ENCODE assay signal across 8 cellular contexts in the genomic region with DNA sequence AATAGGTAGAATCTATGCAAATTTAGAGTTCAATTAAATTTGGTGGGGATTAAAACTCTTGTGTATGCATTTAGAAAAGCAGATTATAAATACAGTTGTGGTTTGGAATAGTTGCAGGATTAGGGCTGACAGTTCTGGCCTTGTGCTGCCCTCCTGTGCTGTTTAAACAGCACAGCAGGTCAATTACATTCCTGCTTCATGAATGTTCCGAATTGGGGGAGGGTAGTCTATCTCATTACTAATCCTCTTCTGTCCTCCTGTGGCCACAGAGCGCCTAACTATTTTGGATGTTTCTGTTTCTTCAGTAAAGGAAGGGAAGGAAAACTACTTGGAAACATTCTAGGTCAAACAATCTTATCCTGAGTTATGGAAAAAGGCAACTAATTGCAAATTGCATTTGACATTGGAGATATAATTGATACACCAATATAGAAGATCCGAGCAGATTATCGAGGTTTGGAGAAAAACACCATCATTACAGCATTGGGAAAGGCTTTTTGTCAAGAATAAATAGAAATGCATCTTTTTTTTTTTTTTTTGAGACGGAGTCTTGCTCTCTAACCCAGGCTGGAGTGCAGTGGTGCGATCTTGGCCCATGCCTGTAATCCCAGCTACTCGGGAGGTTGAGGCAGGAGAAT. TPM values are rescaled to one million over a fixed set of nuclear protein-coding genes. Genes with fewer than 3 reads are reported as not detected.
DNase-seq lines count a peak whose midpoint lies in the region; ATAC-seq and TF ChIP-seq lines count a peak whose summit lies in the region.

No MANE protein-coding gene starts in this region.

- no peak overlapping the region for H2AFZ ChIP-seq in IMR-90 (replicated peaks; ENCODE audit: low read length, poor library complexity)

- H2AK5ac ChIP-seq in IMR-90 (ENCODE audit: low read depth, low read length): no peak overlapping the region

- no peak overlapping the region for H3K4me3 ChIP-seq in IMR-90 (ENCODE audit: insufficient read depth, low read depth, low read length)
- H3K4me3 ChIP-seq in NT2/D1 (ENCODE audit: insufficient read length, low read depth): no peak overlapping the region
- H3K4me3 ChIP-seq in body of pancreas: no peak overlapping the region
- H3K4me3 ChIP-seq in spleen: no peak overlapping the region

- ATAC-seq in GM19468 (IDR thresholded peaks at IDR 0.05; ENCODE audit: extremely low read depth, unreplicated experiment): peak; percentile 27
- peak; percentile 100 for ATAC-seq in IMR-90 (ENCODE audit: low read depth)
- peak; percentile 100 for ATAC-seq in body of pancreas

- TF ChIP-seq CTCF in IMR-90 (conservative IDR thresholded peaks at IDR 0.05; ENCODE audit: low read depth, low read length): peak; percentile 100; the same call in 1 of the 2 replicates
- peak; percentile 74 to 100 (median 99) for TF ChIP-seq CTCF in body of pancreas (IDR thresholded peaks at IDR 0.05)
- TF ChIP-seq CTCF in spleen (IDR thresholded peaks at IDR 0.05 in 8 of 11, conservative IDR thresholded peaks at IDR 0.05 in 3 of 11): peak in 10 of 11 experiments; percentile 42 to 83 (median 66)

- TF ChIP-seq POLR2A in IMR-90 (IDR thresholded peaks at IDR 0.05; ENCODE audit: low read depth, low read length) (peak; percentile 68; the same call in 1 of the 2 replicates), body of pancreas (IDR thresholded peaks at IDR 0.05) (no peak), spleen (IDR thresholded peaks at IDR 0.05) (no peak)

- CTCF ChIA-PET in IMR-90 (lab: Yijun Ruan, JAX): interaction anchor here (0.6 to 0.7 kb wide), 2 partner anchors 328 to 347 kb away, joined by 3 read pairs; no protein-coding TSS in a partner anchor

- H3K9me1 ChIP-seq in IMR-90 (ENCODE audit: insufficient read depth, low read length): no peaks in the 10 kb centered on the region

- no peaks in the 10 kb centered on the region for H3K36me3 ChIP-seq in IMR-90 (ENCODE audit: control insufficient read depth, insufficient read depth, low read length)
- no peaks in the 10 kb centered on the region for H3K36me3 ChIP-seq in NT2/D1 (ENCODE audit: insufficient read depth, insufficient read length, low read length)
- H3K36me3 ChIP-seq in body of pancreas (replicated peaks in 1 of 2; ENCODE audit: insufficient read depth in 1 of 2, low read depth in 2 of 2): no peaks in the 10 kb centered on the region
- H3K36me3 ChIP-seq in spleen: no peaks in the 10 kb centered on the region

- intact Hi-C loops in IMR-90 (cut with micrococcal nuclease) (loop anchor here (1.0 to 10.0 kb wide), 8 partner anchors 48 to 1150 kb away; no protein-coding TSS in a partner anchor), body of pancreas (cut with DNase I) (loop anchor here (10.0 kb wide), 1 partner anchor 330 kb away; no protein-coding TSS in a partner anchor), spleen (cut with DNase I; ENCODE audit: low total_unique reads) (no loop called here)

- H3K56ac ChIP-seq in IMR-90 (ENCODE audit: extremely low read depth, insufficient read depth, low read length): no peak overlapping the region

- no peak overlapping the region for H4K5ac ChIP-seq in IMR-90 (ENCODE audit: low read depth, low read length)

- H3K9ac ChIP-seq in IMR-90 (ENCODE audit: low read depth, low read length): no peak overlapping the region
- H3K9ac ChIP-seq in NT2/D1 (ENCODE audit: insufficient read length, low read depth): no peak overlapping the region

- H2BK5ac ChIP-seq in IMR-90 (ENCODE audit: low read depth, low read length, poor library complexity, severe bottlenecking): no peak overlapping the region

- no peak overlapping the region for H3K23ac ChIP-seq in IMR-90 (ENCODE audit: low read depth, low read length)

- H3K18ac ChIP-seq in IMR-90 (ENCODE audit: low read depth, low read length): no peak overlapping the region

- peak; percentile 100 for TF ChIP-seq RAD21 in IMR-90 (IDR thresholded peaks at IDR 0.05; ENCODE audit: low read length)

- H3K27me3 ChIP-seq in IMR-90 (ENCODE audit: control insufficient read depth, insufficient read depth, low read length) (no peaks in the 10 kb centered on the region), NT2/D1 (ENCODE audit: insufficient read depth, insufficient read length) (no peaks in the 10 kb centered on the region), body of pancreas (no peaks in the 10 kb centered on the region), spleen (replicated peaks in 1 of 7) (no peaks in the 10 kb centered on the region)

- H3K27ac ChIP-seq in IMR-90 (ENCODE audit: insufficient read depth, low read length) (no peak overlapping the region), body of pancreas (peak overlapping the region in 2 of 4 donors; percentile 37 to 53), spleen (no peak overlapping the region)

- no peaks in the 10 kb centered on the region for H3K4me1 ChIP-seq in IMR-90 (ENCODE audit: control insufficient read depth, insufficient read depth, low read length)
- H3K4me1 ChIP-seq in NT2/D1 (ENCODE audit: insufficient read depth, insufficient read length): no peaks in the 10 kb centered on the region
- peaks cover 12% of the 10 kb centered on the region for H3K4me1 ChIP-seq in body of pancreas
- H3K4me1 ChIP-seq in spleen: peaks cover 0 to 37% (median 14%) of the 10 kb centered on the region in 6 donors

- H3K79me1 ChIP-seq in IMR-90 (ENCODE audit: low read depth in 1 of 2, low read length in 2 of 2): no peaks in the 10 kb centered on the region

- H2BK15ac ChIP-seq in IMR-90 (ENCODE audit: low read depth, low read length): no peak overlapping the region

- no peak overlapping the region for H3K4ac ChIP-seq in IMR-90 (ENCODE audit: low read depth, low read length)

- H4K91ac ChIP-seq in IMR-90 (ENCODE audit: insufficient read depth, low read depth, low read length): no peak overlapping the region

- POLR2A ChIA-PET in IMR-90 (lab: Charles Lee; ENCODE audit: unreplicated experiment): interaction anchor here (0.6 kb wide), 1 partner anchor 8 kb away, joined by 4 read pairs; no protein-coding TSS in a partner anchor

- H2AK9ac ChIP-seq in IMR-90 (replicated peaks; ENCODE audit: low read depth, low read length, poor library complexity): no peak overlapping the region

- H4K8ac ChIP-seq in IMR-90 (ENCODE audit: low read depth in 2 of 2, low read length in 2 of 2): no peak overlapping the region

- in situ Hi-C loops in IMR-90 (cut with MboI; ENCODE audit: low sequenced_read_pairs): loop anchor here (10.0 to 25.0 kb wide), 4 partner anchors 330 to 1130 kb away; no protein-coding TSS in a partner anchor

- peak; percentile 91 for DNase-seq in DMS153 (lab: John Stamatoyannopoulos, UW)
- peak; percentile 95 for DNase-seq in IMR-90
- peak; percentile 100 for DNase-seq in NT2/D1 (ENCODE audit: low read depth, low spot score)
- DNase-seq in body of pancreas: peak; percentile 68 to 88 (median 79)
- DNase-seq in iPS DF 4.7 (ENCODE audit: extremely low read depth, low spot score): peak; percentile 90
- no peak for DNase-seq in spleen
- DNase-seq in cortex of kidney (lab: John Stamatoyannopoulos, UW): no peak

- no peak overlapping the region for H2BK20ac ChIP-seq in IMR-90 (ENCODE audit: low read depth, low read length)

- H3K14ac ChIP-seq in IMR-90 (replicated peaks; ENCODE audit: low read depth, low read length): no peak overlapping the region

- no CpG with 5 or more reads among the region's 7 CpGs for WGBS in IMR-90 (ENCODE audit: extremely low coverage in 2 of 2, insufficient read length in 1 of 2), 2 experiments
- WGBS in body of pancreas, 2 donors: 26 to 28% methylated on average over 7 of the region's 7 CpGs
- WGBS in spleen, 5 donors: 52 to 65% (median 60%) methylated on average over 7 of the region's 7 CpGs

- H4K20me1 ChIP-seq in IMR-90 (ENCODE audit: insufficient read depth, low read length): no peaks in the 10 kb centered on the region

- dilution Hi-C loops in IMR-90 (cut with HindIII; ENCODE audit: low sequenced_read_pairs, unreplicated experiment): no loop called here

- no peak overlapping the region for H2BK120ac ChIP-seq in IMR-90 (ENCODE audit: low read depth, low read length)

- no TSS peak for BruUV-seq in IMR-90 (replicated peaks; lab: Mats Ljungman, UMichigan)

- H3K9me3 ChIP-seq in IMR-90 (ENCODE audit: control insufficient read depth, insufficient read depth, low read length): no peaks in the 10 kb centered on the region
- H3K9me3 ChIP-seq in NT2/D1 (ENCODE audit: insufficient read depth, low read length): no peaks in the 10 kb centered on the region
- no peaks in the 10 kb centered on the region for H3K9me3 ChIP-seq in body of pancreas
- H3K9me3 ChIP-seq in spleen: no peaks in the 10 kb centered on the region

- H3K4me2 ChIP-seq in IMR-90 (ENCODE audit: low read depth, low read length): no peak overlapping the region

TF ChIP-seq in IMR-90, 13 proteins besides CTCF, POLR2A, EP300 and RAD21:
- peak; percentile 100 for TF ChIP-seq SMC3 (IDR thresholded peaks at IDR 0.05; ENCODE audit: low read depth, low read length)
- TF ChIP-seq FOS (IDR thresholded peaks at IDR 0.05; ENCODE audit: low read depth, low read length): peak; percentile 89
- TF ChIP-seq CEBPB (IDR thresholded peaks at IDR 0.05; ENCODE audit: low read depth, low read length): no peak

RNA-seq across cellular contexts. Expression of a gene that starts 8.7 kb away (rescaled TPM):
- 0.28 and 0.36 TPM in 2 replicates for total RNA-seq in IMR-90 (2012; rRNA removed)
- polyA plus RNA-seq in IMR-90 (2012; rRNA removed): 0.12 and 0.17 TPM in 2 replicates
- polyA plus RNA-seq in IMR-90 (2012; cell fraction: cytosol; rRNA removed): not detected in 2 replicates
- 0.15 and 0.16 TPM in 2 replicates for polyA plus RNA-seq in IMR-90 (2012; cell fraction: nucleus; rRNA removed; ENCODE audit: low replicate concordance)
- not detected for total RNA-seq in body of pancreas
- 1 to 10 TPM in 5 of 7 donors, under 1 TPM in 1, not detected in 1; 0.80 to 5.5 (median 1.9) TPM for total RNA-seq in spleen
- polyA plus RNA-seq in spleen: under 1 TPM; 0.35 to 0.74 (median 0.61) TPM

RNA-seq across cellular contexts. Expression of a gene that starts 12.5 kb away (rescaled TPM):
- total RNA-seq in IMR-90 (2012; rRNA removed): 17.4 and 28.1 TPM in 2 replicates
- polyA plus RNA-seq in IMR-90 (2012; rRNA removed): 7.9 and 13.9 TPM in 2 replicates
- 8.7 and 9.0 TPM in 2 replicates for polyA plus RNA-seq in IMR-90 (2012; cell fraction: cytosol; rRNA removed)
- polyA plus RNA-seq in IMR-90 (2012; cell fraction: nucleus; rRNA removed; ENCODE audit: low replicate concordance): 6.1 and 9.4 TPM in 2 replicates
- 10 to 100 TPM; 11.9 to 28.3 TPM for total RNA-seq in body of pancreas
- total RNA-seq in spleen: 10 to 100 TPM; 72.3 to 95.2 (median 79.3) TPM
- polyA plus RNA-seq in spleen: 10 to 100 TPM; 34.9 to 49.3 (median 46.4) TPM

Comparison
In these comparisons a context has a peak if more than half of its experiments do, and no peak if none do; other contexts are left out.
1. DNase-seq: peak in DMS153 (single experiment), IMR-90 (single experiment), NT2/D1 (single experiment), body of pancreas (4 of 4) and iPS DF 4.7 (single experiment); none in spleen (single experiment) and cortex of kidney (single experiment).
2. ATAC-seq: peak in every context shown above with its lines; median percentile 100 in IMR-90; 100 in body of pancreas; 27 in GM19468.
3. Peak in every context shown above with its lines, with median percentiles within 50 percentile points of each other: CTCF ChIP-seq.